In genomic region chr9:109551651-109552050, GRCh38 we compare ENCODE assay signal across 25 cellular contexts.
"Had no signal": no experiment of that assay in that cellular context is flagged by ENCODE, and none has a peak within 500 bp of the region (broad histone marks: within the 10 kb centered on the region; RNA-seq: fewer than 3 reads in every experiment).

No MANE protein-coding gene starts in this region.

- H3K4me1 ChIP-seq: colonic mucosa, prostate gland, right atrium auricular region, transverse colon had no signal

- DNase-seq: colonic mucosa; effector CD8-positive, alpha-beta T cell; endodermal cell; erythroblast; esophagus squamous epithelium; head of caudate nucleus; kidney glomerular epithelial cell; left ventricle myocardium superior; lower lobe of right lung; naive B cell; nucleus accumbens; stimulated activated CD4-positive, alpha-beta T cell treated with anti-CD3 and anti-CD28 coated beads, Interleukin-12 subunit alpha, Interleukin-12 subunit beta, amount 100 ng/mL, for 4 hours; stimulated activated CD4-positive, alpha-beta T cell treated with anti-CD3 and anti-CD28 coated beads, Interleukin-1b, Interleukin-23, amount 100 ng/mL, for 48 hours; stimulated activated CD4-positive, alpha-beta T cell treated with anti-CD3 and anti-CD28 coated beads, Interleukin-4, amount 100 ng/mL, for 1 hour; stimulated activated CD8-positive, alpha-beta memory T cell treated with anti-CD3 and anti-CD28 coated beads, Interleukin-4, amount 100 ng/mL, for 48 hours; stimulated activated naive CD4-positive, alpha-beta T cell; stimulated activated naive CD8-positive, alpha-beta T cell treated with anti-CD3 and anti-CD28 coated beads, Interleukin-15, amount 100 ng/mL, for 72 hours; transverse colon had no signal

- ATAC-seq: left ventricle myocardium superior; lower lobe of right lung; sciatic nerve; stimulated activated naive CD8-positive, alpha-beta T cell treated with anti-CD3 and anti-CD28 coated beads, Interleukin-15, amount 100 ng/mL, for 72 hours had no signal

- FAIRE-seq: frontal cortex had no signal

- H3K27ac ChIP-seq: colonic mucosa, esophagus squamous epithelium, lower lobe of right lung, prostate gland, right atrium auricular region, suprapubic skin, transverse colon, vagina had no signal

- H3K27me3 ChIP-seq: colonic mucosa, esophagus squamous epithelium, right atrium auricular region, suprapubic skin, transverse colon, vagina had no signal

- H3K4me3 ChIP-seq: colonic mucosa, esophagus squamous epithelium, lower lobe of right lung, prostate gland, right atrium auricular region, smooth muscle cell, suprapubic skin, transverse colon, vagina had no signal

- H3K9me3 ChIP-seq: colonic mucosa, lower lobe of right lung, prostate gland, suprapubic skin, vagina had no signal

- H3K36me3 ChIP-seq: colonic mucosa, esophagus squamous epithelium, lower lobe of right lung, prostate gland, right atrium auricular region, suprapubic skin, transverse colon, vagina had no signal

- H3K4me2 ChIP-seq: smooth muscle cell had no signal
